9 cellular contexts compared by ENCODE assay signal in the genomic region with DNA sequence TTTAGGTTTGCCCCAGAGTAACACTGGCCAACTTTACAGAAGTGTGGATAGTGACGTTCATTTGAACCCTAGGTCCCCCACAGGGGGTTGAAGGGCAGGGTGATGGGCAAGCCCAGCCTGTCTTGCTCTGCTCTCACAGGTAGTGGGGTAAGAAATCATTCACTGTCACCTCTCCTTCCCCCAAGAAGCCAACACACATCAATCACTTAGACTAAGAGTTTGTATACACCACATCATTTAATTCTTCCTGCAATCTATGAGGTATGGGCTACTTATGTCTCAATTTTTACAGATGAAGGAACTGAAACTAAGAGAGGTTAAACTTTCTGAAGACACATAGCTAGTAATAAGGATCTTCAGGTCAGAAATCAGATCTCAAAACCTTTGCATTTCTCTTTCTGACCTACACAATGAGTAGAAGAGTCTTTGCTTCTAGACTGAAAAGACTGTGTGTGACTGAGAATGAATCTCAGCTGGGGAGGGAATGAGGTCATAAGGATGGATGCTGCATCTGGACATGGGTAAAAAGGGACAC.
A peak's percentile ranks its signal among the peaks of the same experiment; 100 is the strongest.
DNase-seq lines count a peak whose midpoint lies in the region; ATAC-seq and TF ChIP-seq lines count a peak whose summit lies in the region.
"Had no signal": no experiment of that assay in that cellular context is flagged by ENCODE, and none has a peak within 500 bp of the region (broad histone marks: within the 10 kb centered on the region; RNA-seq: fewer than 3 reads in every experiment).

No MANE protein-coding gene starts in this region.

- no peaks in the 10 kb centered on the region for H4K20me1 ChIP-seq in hepatocyte (ENCODE audit: insufficient read depth, poor library complexity, severe bottlenecking)

- no peak overlapping the region for H2AFZ ChIP-seq in hepatocyte

- H3K4me2 ChIP-seq in hepatocyte, result no peak overlapping the region

- no peaks in the 10 kb centered on the region for H3K9me3 ChIP-seq in hepatocyte (ENCODE audit: low read depth)

- H3K4me1 ChIP-seq in hepatocyte (ENCODE audit: insufficient read depth), result peaks cover 62% of the 10 kb centered on the region

- H3K79me2 ChIP-seq in hepatocyte, result peaks cover 57% of the 10 kb centered on the region

- WGBS in hepatocyte (ENCODE audit: low lambda C conversion rate, missing lambda C conversion rate), result 37% methylated on average over 1 of the region's 1 CpG

- DNase-seq in hepatocyte (ENCODE audit: low spot score) (no peak), hepatic stellate cell (ENCODE audit: low spot score) (no peak), NCI-H1092 treated with DMSO at 0.1 percent for 48 hours (lab: John Stamatoyannopoulos, UW) (no peak), NCI-H2107 treated with DMSO at 0.1 percent for 48 hours (lab: John Stamatoyannopoulos, UW; ENCODE audit: unreplicated experiment) (no peak)
- DNase-seq in activated CD8-positive, alpha-beta memory T cell treated with anti-CD3 and anti-CD28 coated beads, Interleukin-2, amount 50 U/mL, for 4 hours, result no peak
- DNase-seq: anterior cingulate cortex had no signal

- no peak for TF ChIP-seq CTCF in hepatocyte (IDR thresholded peaks at IDR 0.05; ENCODE audit: poor library complexity)

- ATAC-seq in GM18511 (IDR thresholded peaks at IDR 0.05; ENCODE audit: unreplicated experiment), result peak; percentile 87
- peak; percentile 87 for ATAC-seq in GM21515 (IDR thresholded peaks at IDR 0.05; ENCODE audit: unreplicated experiment)
- peak; percentile 86 for ATAC-seq in HG03280 (IDR thresholded peaks at IDR 0.05; ENCODE audit: unreplicated experiment)

- H3K27ac ChIP-seq in hepatocyte, result peak overlapping the region; percentile 86

- H3K9me2 ChIP-seq in hepatocyte (replicated peaks; ENCODE audit: insufficient read depth), result no peaks in the 10 kb centered on the region

- no peaks in the 10 kb centered on the region for H3K36me3 ChIP-seq in hepatocyte (replicated peaks; ENCODE audit: insufficient read depth, low read depth)

- H3K4me3 ChIP-seq in hepatocyte, result no peak overlapping the region

- no peaks in the 10 kb centered on the region for H3K27me3 ChIP-seq in hepatocyte
